1 cellular context compared by ENCODE assay signal in the genomic region with DNA sequence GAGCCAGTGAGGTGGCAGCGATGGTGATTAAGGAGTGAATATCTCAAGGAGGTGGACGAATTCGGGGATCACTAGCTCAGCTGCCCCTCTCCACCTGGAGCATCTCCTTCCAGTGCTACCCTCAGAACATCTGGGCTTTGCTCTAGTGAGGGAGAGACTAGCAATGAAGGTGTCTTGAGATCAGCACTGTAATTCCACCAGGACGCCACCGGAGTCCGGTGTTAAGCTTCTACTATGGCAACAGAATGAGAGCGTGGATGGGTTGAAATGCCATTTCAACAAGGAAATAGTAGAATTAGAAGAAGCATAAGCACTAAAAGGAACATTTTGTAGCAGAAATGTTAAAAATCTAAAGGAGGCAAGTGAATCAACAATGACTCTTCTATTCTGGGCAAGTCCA.
TF ChIP-seq lines count a peak whose summit lies in the region.

No MANE protein-coding gene starts in this region.

TF ChIP-seq in H1, 55 proteins besides CTCF, POLR2A, EP300 and RAD21:
- TF ChIP-seq CHD2 (IDR thresholded peaks at IDR 0.05; ENCODE audit: low read length) = no peak
- TF ChIP-seq SRF (IDR thresholded peaks at IDR 0.05; ENCODE audit: low read depth, low read length) = no peak
- TF ChIP-seq HDAC6 (IDR thresholded peaks at IDR 0.05; ENCODE audit: low read depth, low read length) = no peak
- no peak for TF ChIP-seq TBP (IDR thresholded peaks at IDR 0.05; ENCODE audit: low read depth, low read length)
- TF ChIP-seq FOSL1 (IDR thresholded peaks at IDR 0.05; ENCODE audit: insufficient read depth, low read depth, low read length) = no peak
- no peak for TF ChIP-seq RFX5 (IDR thresholded peaks at IDR 0.05; ENCODE audit: borderline replicate concordance, low read depth, low read length)
- no peak for TF ChIP-seq JUND (IDR thresholded peaks at IDR 0.05; ENCODE audit: low read length)
- no peak for TF ChIP-seq SAP30 (IDR thresholded peaks at IDR 0.05; ENCODE audit: insufficient read depth, insufficient replicate concordance, low read length)
- TF ChIP-seq, protein P1, sequence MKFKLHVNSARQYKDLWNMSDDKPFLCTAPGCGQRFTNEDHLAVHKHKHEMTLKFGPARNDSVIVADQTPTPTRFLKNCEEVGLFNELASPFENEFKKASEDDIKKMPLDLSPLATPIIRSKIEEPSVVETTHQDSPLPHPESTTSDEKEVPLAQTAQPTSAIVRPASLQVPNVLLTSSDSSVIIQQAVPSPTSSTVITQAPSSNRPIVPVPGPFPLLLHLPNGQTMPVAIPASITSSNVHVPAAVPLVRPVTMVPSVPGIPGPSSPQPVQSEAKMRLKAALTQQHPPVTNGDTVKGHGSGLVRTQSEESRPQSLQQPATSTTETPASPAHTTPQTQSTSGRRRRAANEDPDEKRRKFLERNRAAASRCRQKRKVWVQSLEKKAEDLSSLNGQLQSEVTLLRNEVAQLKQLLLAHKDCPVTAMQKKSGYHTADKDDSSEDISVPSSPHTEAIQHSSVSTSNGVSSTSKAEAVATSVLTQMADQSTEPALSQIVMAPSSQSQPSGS (IDR thresholded peaks at IDR 0.05; ENCODE audit: low read length) = no peak
- no peak for TF ChIP-seq POLR2AphosphoS5 (IDR thresholded peaks at IDR 0.05; ENCODE audit: low read depth, low read length)
- no peak for TF ChIP-seq MAFK (IDR thresholded peaks at IDR 0.05; ENCODE audit: low read depth, low read length)
- no peak for TF ChIP-seq JUN (IDR thresholded peaks at IDR 0.05; ENCODE audit: low read depth, low read length)
- TF ChIP-seq KDM1A (IDR thresholded peaks at IDR 0.05; ENCODE audit: borderline replicate concordance, low read length) = no peak
TF ChIP-seq in H1: peak in this region for 0.
